ENCODE assay signal across 6 cellular contexts in genomic region chr12:56103066-56103711, GRCh38. TPM values are rescaled to one million over a fixed set of nuclear protein-coding genes. Genes with fewer than 3 reads are reported as not detected.
DNase-seq lines count a peak whose midpoint lies in the region; ATAC-seq and TF ChIP-seq lines count a peak whose summit lies in the region.

No MANE protein-coding gene starts in this region.

- DNase-seq in heart right ventricle (no peak), left ventricle myocardium superior (no peak)

- H3K4me3 ChIP-seq in heart right ventricle (peak overlapping the region in 9 of 10 donors; percentile 63 to 97 (median 87)), gastroesophageal sphincter (peak overlapping the region; percentile 88 to 92), urinary bladder (ENCODE audit: low read depth, low read length) (peak overlapping the region; percentile 72)

- intact Hi-C loops in heart right ventricle (cut with DNase I), result loop anchor here in 3 of 10 donors (5.0 to 10.0 kb wide), 3 partner anchors 56 to 108 kb away; partner anchors contain the start of genes RPS26 (in 2 of the 3) and SUOX (in 1 of the 3)
- intact Hi-C loops in left ventricle myocardium superior (cut with micrococcal nuclease), result no loop called here

- H3K4me1 ChIP-seq in heart right ventricle (peaks cover 9 to 30% (median 25%) of the 10 kb centered on the region in 9 donors), gastroesophageal sphincter (peaks cover 6 to 37% (median 20%) of the 10 kb centered on the region in 3 donors), urinary bladder (ENCODE audit: insufficient read depth) (no peaks in the 10 kb centered on the region)

- H3K9me3 ChIP-seq in heart right ventricle, result no peaks in the 10 kb centered on the region
- no peaks in the 10 kb centered on the region for H3K9me3 ChIP-seq in gastroesophageal sphincter

- TF ChIP-seq CTCF in heart right ventricle (IDR thresholded peaks at IDR 0.05) (no peak), gastroesophageal sphincter (IDR thresholded peaks at IDR 0.05) (no peak)

- TF ChIP-seq POLR2A in gastroesophageal sphincter (IDR thresholded peaks at IDR 0.05), result no peak

- 52 to 61% methylated on average over 6 of the region's 6 CpGs for WGBS in heart right ventricle, 2 donors
- WGBS in gastroesophageal sphincter (ENCODE audit: low coverage in 1 of 2), 2 donors, result 53 to 56% methylated on average over 6 of the region's 6 CpGs
- 52% methylated on average over 6 of the region's 6 CpGs for WGBS in urinary bladder

- H3K36me3 ChIP-seq in heart right ventricle (peaks cover 0 to 25% (median 18%) of the 10 kb centered on the region in 9 donors), gastroesophageal sphincter (peaks cover 0 to 18% of the 10 kb centered on the region in 2 donors), urinary bladder (ENCODE audit: insufficient read depth) (peaks cover 3% of the 10 kb centered on the region)

- peak overlapping the region in 7 of 10 donors; percentile 83 to 93 (median 87) for H3K27ac ChIP-seq in heart right ventricle
- peak overlapping the region; percentile 86 to 95 (median 94) for H3K27ac ChIP-seq in gastroesophageal sphincter
- H3K27ac ChIP-seq in urinary bladder (ENCODE audit: low read depth), result no peak overlapping the region

- no peak for TF ChIP-seq EP300 in gastroesophageal sphincter (IDR thresholded peaks at IDR 0.05)

- ATAC-seq in heart right ventricle, result no peak
- ATAC-seq in left ventricle myocardium superior, result no peak
- no peak for ATAC-seq in gastroesophageal sphincter
- no peak for ATAC-seq in GM19463 (IDR thresholded peaks at IDR 0.05; ENCODE audit: unreplicated experiment)
- ATAC-seq in GM21447 (IDR thresholded peaks at IDR 0.05; ENCODE audit: unreplicated experiment), result no peak

- H3K27me3 ChIP-seq in heart right ventricle (no peaks in the 10 kb centered on the region), gastroesophageal sphincter (no peaks in the 10 kb centered on the region)

RNA-seq across cellular contexts. Expression of gene PA2G4, which starts 1.2 kb away (rescaled TPM):
- 10 to 100 TPM; 64.3 to 91.9 (median 71.5) TPM for total RNA-seq in heart right ventricle
- 100 to 1,000 TPM in 1 of 2 donors, 10 to 100 TPM in 1; 79.4 to 148 TPM for polyA plus RNA-seq in heart right ventricle
- 77.1 TPM for total RNA-seq in left ventricle myocardium superior
- total RNA-seq in gastroesophageal sphincter, result 100 to 1,000 TPM in 3 of 4 donors, 10 to 100 TPM in 1; 99.4 to 115 (median 110) TPM
- 64.6 TPM for total RNA-seq in urinary bladder
- 121 TPM for polyA plus RNA-seq in urinary bladder

RNA-seq across cellular contexts. Expression of gene RPL41, which starts 13.2 kb away (rescaled TPM):
- 1,000 to 10,000 TPM; 1,835 to 2,619 (median 2,004) TPM for total RNA-seq in heart right ventricle
- 1,000 to 10,000 TPM in 1 of 2 donors, 100 to 1,000 TPM in 1; 475 to 5,263 TPM for polyA plus RNA-seq in heart right ventricle
- 1,980 TPM for total RNA-seq in left ventricle myocardium superior
- total RNA-seq in gastroesophageal sphincter, result 1,000 to 10,000 TPM; 1,487 to 4,346 (median 2,874) TPM
- total RNA-seq in urinary bladder, result 2,071 TPM
- polyA plus RNA-seq in urinary bladder, result 5,547 TPM

RNA-seq across cellular contexts. Expression of gene ZC3H10, which starts 14.9 kb away (rescaled TPM):
- 1 to 10 TPM; 3.6 to 5.8 (median 4.9) TPM for total RNA-seq in heart right ventricle
- 1 to 10 TPM; 2.1 to 3.4 TPM for polyA plus RNA-seq in heart right ventricle
- 5.5 TPM for total RNA-seq in left ventricle myocardium superior
- 1 to 10 TPM; 5.0 to 7.4 (median 5.8) TPM for total RNA-seq in gastroesophageal sphincter
- total RNA-seq in urinary bladder, result 4.6 TPM
- polyA plus RNA-seq in urinary bladder, result 4.9 TPM

RNA-seq across cellular contexts. Expression of gene ERBB3, which starts 23.2 kb away (rescaled TPM):
- 1 to 10 TPM in 9 of 10 donors, under 1 TPM in 1; 0.80 to 6.1 (median 2.9) TPM for total RNA-seq in heart right ventricle
- 1 to 10 TPM; 2.1 to 7.8 TPM for polyA plus RNA-seq in heart right ventricle
- 2.9 TPM for total RNA-seq in left ventricle myocardium superior
- total RNA-seq in gastroesophageal sphincter, result 10 to 100 TPM; 17.3 to 41.1 (median 22.3) TPM
- total RNA-seq in urinary bladder, result 34.4 TPM
- polyA plus RNA-seq in urinary bladder, result 11.4 TPM

RNA-seq across cellular contexts. Expression of gene ESYT1, which starts 24.9 kb away (rescaled TPM):
- total RNA-seq in heart right ventricle (10 to 100 TPM; 28.8 to 47.5 (median 31.9) TPM), left ventricle myocardium superior (28.0 TPM), gastroesophageal sphincter (100 to 1,000 TPM; 128 to 234 (median 167) TPM), urinary bladder (85.1 TPM)
- polyA plus RNA-seq in heart right ventricle (10 to 100 TPM; 20.9 to 57.3 TPM), urinary bladder (116 TPM)
